1 cellular context compared by ENCODE assay signal in the genomic region with DNA sequence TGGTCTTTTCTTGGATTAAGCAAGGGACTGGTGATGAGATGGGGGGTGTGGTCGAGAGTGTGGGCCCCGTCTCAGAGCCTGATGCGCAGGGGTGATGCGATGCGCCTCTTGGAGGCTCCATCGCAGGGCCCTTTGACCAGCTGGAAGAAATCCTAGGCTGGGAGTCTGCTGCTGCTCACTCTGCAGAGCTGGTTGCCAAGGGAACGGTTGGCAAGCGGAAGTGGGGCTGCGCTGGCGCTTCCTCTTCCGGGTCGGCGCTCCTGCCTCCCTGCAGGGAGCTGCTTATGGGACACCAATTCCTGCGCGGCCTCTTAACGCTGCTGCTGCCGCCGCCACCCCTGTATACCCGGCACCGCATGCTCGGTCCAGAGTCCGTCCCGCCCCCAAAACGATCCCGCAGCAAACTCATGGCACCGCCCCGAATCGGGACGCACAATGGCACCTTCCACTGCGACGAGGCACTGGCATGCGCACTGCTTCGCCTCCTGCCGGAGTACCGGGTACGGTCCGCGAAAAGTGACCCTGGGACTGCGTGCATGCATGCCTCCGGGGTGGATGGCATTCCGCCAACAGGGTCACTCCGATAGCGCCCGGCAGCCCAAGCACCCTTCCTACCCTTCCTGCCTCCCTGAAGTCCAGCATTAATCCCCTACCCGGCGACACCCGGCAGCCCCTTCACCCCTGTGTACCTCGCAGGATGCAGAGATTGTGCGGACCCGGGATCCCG.
TF ChIP-seq lines count a peak whose summit lies in the region.

A gene with protein sequence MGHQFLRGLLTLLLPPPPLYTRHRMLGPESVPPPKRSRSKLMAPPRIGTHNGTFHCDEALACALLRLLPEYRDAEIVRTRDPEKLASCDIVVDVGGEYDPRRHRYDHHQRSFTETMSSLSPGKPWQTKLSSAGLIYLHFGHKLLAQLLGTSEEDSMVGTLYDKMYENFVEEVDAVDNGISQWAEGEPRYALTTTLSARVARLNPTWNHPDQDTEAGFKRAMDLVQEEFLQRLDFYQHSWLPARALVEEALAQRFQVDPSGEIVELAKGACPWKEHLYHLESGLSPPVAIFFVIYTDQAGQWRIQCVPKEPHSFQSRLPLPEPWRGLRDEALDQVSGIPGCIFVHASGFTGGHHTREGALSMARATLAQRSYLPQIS (plus strand): TSS at position 242 of the 727 bp plus-strand sequence. CDS start 43 bp downstream, at position 285.

TF ChIP-seq in HepG2, 621 proteins besides CTCF, POLR2A, EP300 and RAD21 (continued from another document and continues in another):
- TF ChIP-seq YEATS4 (CRISPR knock-in tag; IDR thresholded peaks at IDR 0.05; ENCODE audit: borderline replicate concordance) (peak; percentile 93), POLR2AphosphoS5 (IDR thresholded peaks at IDR 0.05; ENCODE audit: low read depth, low read length) (peak; percentile 69), ZNF546 (CRISPR knock-in tag; conservative IDR thresholded peaks at IDR 0.05) (no peak), FOXM1 (CRISPR knock-in tag; IDR thresholded peaks at IDR 0.05) (no peak), ZC3H13 (CRISPR knock-in tag; IDR thresholded peaks at IDR 0.05) (peak; percentile 80; the same call in 1 of the 2 replicates), RARA (CRISPR knock-in tag; IDR thresholded peaks at IDR 0.05) (no peak), ZNF75D (CRISPR knock-in tag; IDR thresholded peaks at IDR 0.05; ENCODE audit: borderline replicate concordance) (no peak), REPIN1 (CRISPR knock-in tag; IDR thresholded peaks at IDR 0.05; ENCODE audit: borderline replicate concordance, low read depth) (peak; percentile 81; the same call in 1 of the 2 replicates), ARNT (IDR thresholded peaks at IDR 0.05) (no peak), SP140L (CRISPR knock-in tag; IDR thresholded peaks at IDR 0.05; ENCODE audit: borderline replicate concordance) (no peak), ZSCAN9 (CRISPR knock-in tag; IDR thresholded peaks at IDR 0.05; ENCODE audit: borderline replicate concordance) (no peak), GZF1 (CRISPR knock-in tag; IDR thresholded peaks at IDR 0.05) (0 out of 2 replicates have a peak, but pooled peaks have one; percentile 36), MYC (CRISPR knock-in tag; IDR thresholded peaks at IDR 0.05; ENCODE audit: borderline replicate concordance) (peak; percentile 97), KLF12 (CRISPR knock-in tag; IDR thresholded peaks at IDR 0.05; ENCODE audit: borderline replicate concordance) (no peak), ZFP41 (CRISPR knock-in tag; IDR thresholded peaks at IDR 0.05; ENCODE audit: borderline replicate concordance) (no peak; the same call in 1 of the 2 replicates), TGIF2 (CRISPR knock-in tag; IDR thresholded peaks at IDR 0.05) (peak; percentile 91), JDP2 (CRISPR knock-in tag; IDR thresholded peaks at IDR 0.05; ENCODE audit: borderline replicate concordance) (no peak)
- TF ChIP-seq, protein P1, sequence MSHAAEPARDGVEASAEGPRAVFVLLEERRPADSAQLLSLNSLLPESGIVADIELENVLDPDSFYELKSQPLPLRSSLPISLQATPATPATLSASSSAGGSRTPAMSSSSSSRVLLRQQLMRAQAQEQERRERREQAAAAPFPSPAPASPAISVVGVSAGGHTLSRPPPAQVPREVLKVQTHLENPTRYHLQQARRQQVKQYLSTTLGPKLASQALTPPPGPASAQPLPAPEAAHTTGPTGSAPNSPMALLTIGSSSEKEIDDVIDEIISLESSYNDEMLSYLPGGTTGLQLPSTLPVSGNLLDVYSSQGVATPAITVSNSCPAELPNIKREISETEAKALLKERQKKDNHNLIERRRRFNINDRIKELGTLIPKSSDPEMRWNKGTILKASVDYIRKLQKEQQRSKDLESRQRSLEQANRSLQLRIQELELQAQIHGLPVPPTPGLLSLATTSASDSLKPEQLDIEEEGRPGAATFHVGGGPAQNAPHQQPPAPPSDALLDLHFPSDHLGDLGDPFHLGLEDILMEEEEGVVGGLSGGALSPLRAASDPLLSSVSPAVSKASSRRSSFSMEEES (CRISPR knock-in tag; IDR thresholded peaks at IDR 0.05), result 0 out of 2 replicates have a peak, but pooled peaks have one; percentile 14
- TF ChIP-seq, protein P2, sequence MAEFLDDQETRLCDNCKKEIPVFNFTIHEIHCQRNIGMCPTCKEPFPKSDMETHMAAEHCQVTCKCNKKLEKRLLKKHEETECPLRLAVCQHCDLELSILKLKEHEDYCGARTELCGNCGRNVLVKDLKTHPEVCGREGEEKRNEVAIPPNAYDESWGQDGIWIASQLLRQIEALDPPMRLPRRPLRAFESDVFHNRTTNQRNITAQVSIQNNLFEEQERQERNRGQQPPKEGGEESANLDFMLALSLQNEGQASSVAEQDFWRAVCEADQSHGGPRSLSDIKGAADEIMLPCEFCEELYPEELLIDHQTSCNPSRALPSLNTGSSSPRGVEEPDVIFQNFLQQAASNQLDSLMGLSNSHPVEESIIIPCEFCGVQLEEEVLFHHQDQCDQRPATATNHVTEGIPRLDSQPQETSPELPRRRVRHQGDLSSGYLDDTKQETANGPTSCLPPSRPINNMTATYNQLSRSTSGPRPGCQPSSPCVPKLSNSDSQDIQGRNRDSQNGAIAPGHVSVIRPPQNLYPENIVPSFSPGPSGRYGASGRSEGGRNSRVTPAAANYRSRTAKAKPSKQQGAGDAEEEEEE (CRISPR knock-in tag; IDR thresholded peaks at IDR 0.05; ENCODE audit: borderline replicate concordance), result peak; percentile 37; the same call in 1 of the 2 replicates
- TF ChIP-seq, protein P3, sequence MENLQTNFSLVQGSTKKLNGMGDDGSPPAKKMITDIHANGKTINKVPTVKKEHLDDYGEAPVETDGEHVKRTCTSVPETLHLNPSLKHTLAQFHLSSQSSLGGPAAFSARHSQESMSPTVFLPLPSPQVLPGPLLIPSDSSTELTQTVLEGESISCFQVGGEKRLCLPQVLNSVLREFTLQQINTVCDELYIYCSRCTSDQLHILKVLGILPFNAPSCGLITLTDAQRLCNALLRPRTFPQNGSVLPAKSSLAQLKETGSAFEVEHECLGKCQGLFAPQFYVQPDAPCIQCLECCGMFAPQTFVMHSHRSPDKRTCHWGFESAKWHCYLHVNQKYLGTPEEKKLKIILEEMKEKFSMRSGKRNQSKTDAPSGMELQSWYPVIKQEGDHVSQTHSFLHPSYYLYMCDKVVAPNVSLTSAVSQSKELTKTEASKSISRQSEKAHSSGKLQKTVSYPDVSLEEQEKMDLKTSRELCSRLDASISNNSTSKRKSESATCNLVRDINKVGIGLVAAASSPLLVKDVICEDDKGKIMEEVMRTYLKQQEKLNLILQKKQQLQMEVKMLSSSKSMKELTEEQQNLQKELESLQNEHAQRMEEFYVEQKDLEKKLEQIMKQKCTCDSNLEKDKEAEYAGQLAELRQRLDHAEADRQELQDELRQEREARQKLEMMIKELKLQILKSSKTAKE (CRISPR knock-in tag; IDR thresholded peaks at IDR 0.05; ENCODE audit: borderline replicate concordance), result no peak
- TF ChIP-seq, protein P4, sequence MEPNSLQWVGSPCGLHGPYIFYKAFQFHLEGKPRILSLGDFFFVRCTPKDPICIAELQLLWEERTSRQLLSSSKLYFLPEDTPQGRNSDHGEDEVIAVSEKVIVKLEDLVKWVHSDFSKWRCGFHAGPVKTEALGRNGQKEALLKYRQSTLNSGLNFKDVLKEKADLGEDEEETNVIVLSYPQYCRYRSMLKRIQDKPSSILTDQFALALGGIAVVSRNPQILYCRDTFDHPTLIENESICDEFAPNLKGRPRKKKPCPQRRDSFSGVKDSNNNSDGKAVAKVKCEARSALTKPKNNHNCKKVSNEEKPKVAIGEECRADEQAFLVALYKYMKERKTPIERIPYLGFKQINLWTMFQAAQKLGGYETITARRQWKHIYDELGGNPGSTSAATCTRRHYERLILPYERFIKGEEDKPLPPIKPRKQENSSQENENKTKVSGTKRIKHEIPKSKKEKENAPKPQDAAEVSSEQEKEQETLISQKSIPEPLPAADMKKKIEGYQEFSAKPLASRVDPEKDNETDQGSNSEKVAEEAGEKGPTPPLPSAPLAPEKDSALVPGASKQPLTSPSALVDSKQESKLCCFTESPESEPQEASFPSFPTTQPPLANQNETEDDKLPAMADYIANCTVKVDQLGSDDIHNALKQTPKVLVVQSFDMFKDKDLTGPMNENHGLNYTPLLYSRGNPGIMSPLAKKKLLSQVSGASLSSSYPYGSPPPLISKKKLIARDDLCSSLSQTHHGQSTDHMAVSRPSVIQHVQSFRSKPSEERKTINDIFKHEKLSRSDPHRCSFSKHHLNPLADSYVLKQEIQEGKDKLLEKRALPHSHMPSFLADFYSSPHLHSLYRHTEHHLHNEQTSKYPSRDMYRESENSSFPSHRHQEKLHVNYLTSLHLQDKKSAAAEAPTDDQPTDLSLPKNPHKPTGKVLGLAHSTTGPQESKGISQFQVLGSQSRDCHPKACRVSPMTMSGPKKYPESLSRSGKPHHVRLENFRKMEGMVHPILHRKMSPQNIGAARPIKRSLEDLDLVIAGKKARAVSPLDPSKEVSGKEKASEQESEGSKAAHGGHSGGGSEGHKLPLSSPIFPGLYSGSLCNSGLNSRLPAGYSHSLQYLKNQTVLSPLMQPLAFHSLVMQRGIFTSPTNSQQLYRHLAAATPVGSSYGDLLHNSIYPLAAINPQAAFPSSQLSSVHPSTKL (CRISPR knock-in tag; IDR thresholded peaks at IDR 0.05), result peak; percentile 37; the same call in 1 of the 2 replicates
- TF ChIP-seq, protein P5, sequence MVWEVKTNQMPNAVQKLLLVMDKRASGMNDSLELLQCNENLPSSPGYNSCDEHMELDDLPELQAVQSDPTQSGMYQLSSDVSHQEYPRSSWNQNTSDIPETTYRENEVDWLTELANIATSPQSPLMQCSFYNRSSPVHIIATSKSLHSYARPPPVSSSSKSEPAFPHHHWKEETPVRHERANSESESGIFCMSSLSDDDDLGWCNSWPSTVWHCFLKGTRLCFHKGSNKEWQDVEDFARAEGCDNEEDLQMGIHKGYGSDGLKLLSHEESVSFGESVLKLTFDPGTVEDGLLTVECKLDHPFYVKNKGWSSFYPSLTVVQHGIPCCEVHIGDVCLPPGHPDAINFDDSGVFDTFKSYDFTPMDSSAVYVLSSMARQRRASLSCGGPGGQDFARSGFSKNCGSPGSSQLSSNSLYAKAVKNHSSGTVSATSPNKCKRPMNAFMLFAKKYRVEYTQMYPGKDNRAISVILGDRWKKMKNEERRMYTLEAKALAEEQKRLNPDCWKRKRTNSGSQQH (CRISPR knock-in tag; IDR thresholded peaks at IDR 0.05; ENCODE audit: low read depth), result peak; percentile 59; the same call in 1 of the 2 replicates
- TF ChIP-seq, protein P6, sequence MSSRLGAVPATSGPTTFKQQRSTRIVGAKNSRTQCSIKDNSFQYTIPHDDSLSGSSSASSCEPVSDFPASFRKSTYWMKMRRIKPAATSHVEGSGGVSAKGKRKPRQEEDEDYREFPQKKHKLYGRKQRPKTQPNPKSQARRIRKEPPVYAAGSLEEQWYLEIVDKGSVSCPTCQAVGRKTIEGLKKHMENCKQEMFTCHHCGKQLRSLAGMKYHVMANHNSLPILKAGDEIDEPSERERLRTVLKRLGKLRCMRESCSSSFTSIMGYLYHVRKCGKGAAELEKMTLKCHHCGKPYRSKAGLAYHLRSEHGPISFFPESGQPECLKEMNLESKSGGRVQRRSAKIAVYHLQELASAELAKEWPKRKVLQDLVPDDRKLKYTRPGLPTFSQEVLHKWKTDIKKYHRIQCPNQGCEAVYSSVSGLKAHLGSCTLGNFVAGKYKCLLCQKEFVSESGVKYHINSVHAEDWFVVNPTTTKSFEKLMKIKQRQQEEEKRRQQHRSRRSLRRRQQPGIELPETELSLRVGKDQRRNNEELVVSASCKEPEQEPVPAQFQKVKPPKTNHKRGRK (CRISPR knock-in tag; IDR thresholded peaks at IDR 0.05), result 0 out of 2 replicates have a peak, but pooled peaks have one; percentile 29
- TF ChIP-seq, protein P7, sequence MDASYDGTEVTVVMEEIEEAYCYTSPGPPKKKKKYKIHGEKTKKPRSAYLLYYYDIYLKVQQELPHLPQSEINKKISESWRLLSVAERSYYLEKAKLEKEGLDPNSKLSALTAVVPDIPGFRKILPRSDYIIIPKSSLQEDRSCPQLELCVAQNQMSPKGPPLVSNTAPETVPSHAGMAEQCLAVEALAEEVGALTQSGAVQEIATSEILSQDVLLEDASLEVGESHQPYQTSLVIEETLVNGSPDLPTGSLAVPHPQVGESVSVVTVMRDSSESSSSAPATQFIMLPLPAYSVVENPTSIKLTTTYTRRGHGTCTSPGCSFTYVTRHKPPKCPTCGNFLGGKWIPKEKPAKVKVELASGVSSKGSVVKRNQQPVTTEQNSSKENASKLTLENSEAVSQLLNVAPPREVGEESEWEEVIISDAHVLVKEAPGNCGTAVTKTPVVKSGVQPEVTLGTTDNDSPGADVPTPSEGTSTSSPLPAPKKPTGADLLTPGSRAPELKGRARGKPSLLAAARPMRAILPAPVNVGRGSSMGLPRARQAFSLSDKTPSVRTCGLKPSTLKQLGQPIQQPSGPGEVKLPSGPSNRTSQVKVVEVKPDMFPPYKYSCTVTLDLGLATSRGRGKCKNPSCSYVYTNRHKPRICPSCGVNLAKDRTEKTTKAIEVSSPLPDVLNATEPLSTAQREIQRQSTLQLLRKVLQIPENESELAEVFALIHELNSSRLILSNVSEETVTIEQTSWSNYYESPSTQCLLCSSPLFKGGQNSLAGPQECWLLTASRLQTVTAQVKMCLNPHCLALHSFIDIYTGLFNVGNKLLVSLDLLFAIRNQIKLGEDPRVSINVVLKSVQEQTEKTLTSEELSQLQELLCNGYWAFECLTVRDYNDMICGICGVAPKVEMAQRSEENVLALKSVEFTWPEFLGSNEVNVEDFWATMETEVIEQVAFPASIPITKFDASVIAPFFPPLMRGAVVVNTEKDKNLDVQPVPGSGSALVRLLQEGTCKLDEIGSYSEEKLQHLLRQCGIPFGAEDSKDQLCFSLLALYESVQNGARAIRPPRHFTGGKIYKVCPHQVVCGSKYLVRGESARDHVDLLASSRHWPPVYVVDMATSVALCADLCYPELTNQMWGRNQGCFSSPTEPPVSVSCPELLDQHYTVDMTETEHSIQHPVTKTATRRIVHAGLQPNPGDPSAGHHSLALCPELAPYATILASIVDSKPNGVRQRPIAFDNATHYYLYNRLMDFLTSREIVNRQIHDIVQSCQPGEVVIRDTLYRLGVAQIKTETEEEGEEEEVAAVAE (CRISPR knock-in tag; IDR thresholded peaks at IDR 0.05; ENCODE audit: borderline replicate concordance), result peak; percentile 90
- TF ChIP-seq, protein P8, sequence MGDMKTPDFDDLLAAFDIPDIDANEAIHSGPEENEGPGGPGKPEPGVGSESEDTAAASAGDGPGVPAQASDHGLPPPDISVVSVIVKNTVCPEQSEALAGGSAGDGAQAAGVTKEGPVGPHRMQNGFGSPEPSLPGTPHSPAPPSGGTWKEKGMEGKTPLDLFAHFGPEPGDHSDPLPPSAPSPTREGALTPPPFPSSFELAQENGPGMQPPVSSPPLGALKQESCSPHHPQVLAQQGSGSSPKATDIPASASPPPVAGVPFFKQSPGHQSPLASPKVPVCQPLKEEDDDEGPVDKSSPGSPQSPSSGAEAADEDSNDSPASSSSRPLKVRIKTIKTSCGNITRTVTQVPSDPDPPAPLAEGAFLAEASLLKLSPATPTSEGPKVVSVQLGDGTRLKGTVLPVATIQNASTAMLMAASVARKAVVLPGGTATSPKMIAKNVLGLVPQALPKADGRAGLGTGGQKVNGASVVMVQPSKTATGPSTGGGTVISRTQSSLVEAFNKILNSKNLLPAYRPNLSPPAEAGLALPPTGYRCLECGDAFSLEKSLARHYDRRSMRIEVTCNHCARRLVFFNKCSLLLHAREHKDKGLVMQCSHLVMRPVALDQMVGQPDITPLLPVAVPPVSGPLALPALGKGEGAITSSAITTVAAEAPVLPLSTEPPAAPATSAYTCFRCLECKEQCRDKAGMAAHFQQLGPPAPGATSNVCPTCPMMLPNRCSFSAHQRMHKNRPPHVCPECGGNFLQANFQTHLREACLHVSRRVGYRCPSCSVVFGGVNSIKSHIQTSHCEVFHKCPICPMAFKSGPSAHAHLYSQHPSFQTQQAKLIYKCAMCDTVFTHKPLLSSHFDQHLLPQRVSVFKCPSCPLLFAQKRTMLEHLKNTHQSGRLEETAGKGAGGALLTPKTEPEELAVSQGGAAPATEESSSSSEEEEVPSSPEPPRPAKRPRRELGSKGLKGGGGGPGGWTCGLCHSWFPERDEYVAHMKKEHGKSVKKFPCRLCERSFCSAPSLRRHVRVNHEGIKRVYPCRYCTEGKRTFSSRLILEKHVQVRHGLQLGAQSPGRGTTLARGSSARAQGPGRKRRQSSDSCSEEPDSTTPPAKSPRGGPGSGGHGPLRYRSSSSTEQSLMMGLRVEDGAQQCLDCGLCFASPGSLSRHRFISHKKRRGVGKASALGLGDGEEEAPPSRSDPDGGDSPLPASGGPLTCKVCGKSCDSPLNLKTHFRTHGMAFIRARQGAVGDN (CRISPR knock-in tag; IDR thresholded peaks at IDR 0.05), result peak; percentile 96
